2 cellular contexts compared by ENCODE assay signal in genomic region chr10:78011065-78011464, GRCh38.
TF ChIP-seq lines count a peak whose summit lies in the region.

No MANE protein-coding gene starts in this region.

TF ChIP-seq in HEK293, 187 proteins besides CTCF, POLR2A, EP300 and RAD21:
- no peak for TF ChIP-seq ZNF513 (tag by site-specific recombination; IDR thresholded peaks at IDR 0.05)
- no peak for TF ChIP-seq ZNF529 (tag by site-specific recombination; IDR thresholded peaks at IDR 0.05; ENCODE audit: insufficient replicate concordance)
- TF ChIP-seq ZNF280D (tag by site-specific recombination; IDR thresholded peaks at IDR 0.05) = no peak
- no peak for TF ChIP-seq TCF7L2 (IDR thresholded peaks at IDR 0.05; ENCODE audit: borderline replicate concordance, low read depth, low read length)
- no peak for TF ChIP-seq ZNF610 (tag by site-specific recombination; IDR thresholded peaks at IDR 0.05; ENCODE audit: borderline replicate concordance)
- peak; percentile 98 for TF ChIP-seq ZNF660 (tag by site-specific recombination; IDR thresholded peaks at IDR 0.05)
- TF ChIP-seq HOXD13 (CRISPR knock-in tag; IDR thresholded peaks at IDR 0.05; ENCODE audit: borderline replicate concordance) = no peak
- TF ChIP-seq ZNF239 (tag by site-specific recombination; IDR thresholded peaks at IDR 0.05) = no peak

TF ChIP-seq in K562, 482 proteins besides CTCF, POLR2A, EP300 and RAD21 (continued from another document):
- TF ChIP-seq ZNF318 (IDR thresholded peaks at IDR 0.05; ENCODE audit: borderline replicate concordance in 1 of 2, low read depth in 1 of 2) (no peak), RFX7 (CRISPR knock-in tag; IDR thresholded peaks at IDR 0.05) (no peak), ZFP36 (IDR thresholded peaks at IDR 0.05; ENCODE audit: low read depth, low read length, partially characterized antibody) (no peak), FIP1L1 (IDR thresholded peaks at IDR 0.05; ENCODE audit: low read depth, low read length, poor library complexity, severe bottlenecking) (no peak), GATA2 (CRISPR knock-in tag; IDR thresholded peaks at IDR 0.05) (no peak), ZNF165 (CRISPR knock-in tag; IDR thresholded peaks at IDR 0.05; ENCODE audit: borderline replicate concordance) (no peak), BCL6 (CRISPR knock-in tag; IDR thresholded peaks at IDR 0.05) (no peak), FOSL1 (tag; conservative IDR thresholded peaks at IDR 0.05) (no peak), HMG20A (CRISPR knock-in tag; conservative IDR thresholded peaks at IDR 0.05) (no peak)
- TF ChIP-seq, protein P1, sequence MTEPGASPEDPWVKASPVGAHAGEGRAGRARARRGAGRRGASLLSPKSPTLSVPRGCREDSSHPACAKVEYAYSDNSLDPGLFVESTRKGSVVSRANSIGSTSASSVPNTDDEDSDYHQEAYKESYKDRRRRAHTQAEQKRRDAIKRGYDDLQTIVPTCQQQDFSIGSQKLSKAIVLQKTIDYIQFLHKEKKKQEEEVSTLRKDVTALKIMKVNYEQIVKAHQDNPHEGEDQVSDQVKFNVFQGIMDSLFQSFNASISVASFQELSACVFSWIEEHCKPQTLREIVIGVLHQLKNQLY (CRISPR knock-in tag; conservative IDR thresholded peaks at IDR 0.05) = no peak
- TF ChIP-seq, protein P2, sequence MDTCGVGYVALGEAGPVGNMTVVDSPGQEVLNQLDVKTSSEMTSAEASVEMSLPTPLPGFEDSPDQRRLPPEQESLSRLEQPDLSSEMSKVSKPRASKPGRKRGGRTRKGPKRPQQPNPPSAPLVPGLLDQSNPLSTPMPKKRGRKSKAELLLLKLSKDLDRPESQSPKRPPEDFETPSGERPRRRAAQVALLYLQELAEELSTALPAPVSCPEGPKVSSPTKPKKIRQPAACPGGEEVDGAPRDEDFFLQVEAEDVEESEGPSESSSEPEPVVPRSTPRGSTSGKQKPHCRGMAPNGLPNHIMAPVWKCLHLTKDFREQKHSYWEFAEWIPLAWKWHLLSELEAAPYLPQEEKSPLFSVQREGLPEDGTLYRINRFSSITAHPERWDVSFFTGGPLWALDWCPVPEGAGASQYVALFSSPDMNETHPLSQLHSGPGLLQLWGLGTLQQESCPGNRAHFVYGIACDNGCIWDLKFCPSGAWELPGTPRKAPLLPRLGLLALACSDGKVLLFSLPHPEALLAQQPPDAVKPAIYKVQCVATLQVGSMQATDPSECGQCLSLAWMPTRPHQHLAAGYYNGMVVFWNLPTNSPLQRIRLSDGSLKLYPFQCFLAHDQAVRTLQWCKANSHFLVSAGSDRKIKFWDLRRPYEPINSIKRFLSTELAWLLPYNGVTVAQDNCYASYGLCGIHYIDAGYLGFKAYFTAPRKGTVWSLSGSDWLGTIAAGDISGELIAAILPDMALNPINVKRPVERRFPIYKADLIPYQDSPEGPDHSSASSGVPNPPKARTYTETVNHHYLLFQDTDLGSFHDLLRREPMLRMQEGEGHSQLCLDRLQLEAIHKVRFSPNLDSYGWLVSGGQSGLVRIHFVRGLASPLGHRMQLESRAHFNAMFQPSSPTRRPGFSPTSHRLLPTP (IDR thresholded peaks at IDR 0.05; ENCODE audit: borderline replicate concordance, extremely low read depth, insufficient read length) = no peak
- TF ChIP-seq, protein P3, sequence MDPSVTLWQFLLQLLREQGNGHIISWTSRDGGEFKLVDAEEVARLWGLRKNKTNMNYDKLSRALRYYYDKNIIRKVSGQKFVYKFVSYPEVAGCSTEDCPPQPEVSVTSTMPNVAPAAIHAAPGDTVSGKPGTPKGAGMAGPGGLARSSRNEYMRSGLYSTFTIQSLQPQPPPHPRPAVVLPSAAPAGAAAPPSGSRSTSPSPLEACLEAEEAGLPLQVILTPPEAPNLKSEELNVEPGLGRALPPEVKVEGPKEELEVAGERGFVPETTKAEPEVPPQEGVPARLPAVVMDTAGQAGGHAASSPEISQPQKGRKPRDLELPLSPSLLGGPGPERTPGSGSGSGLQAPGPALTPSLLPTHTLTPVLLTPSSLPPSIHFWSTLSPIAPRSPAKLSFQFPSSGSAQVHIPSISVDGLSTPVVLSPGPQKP (CRISPR knock-in tag; IDR thresholded peaks at IDR 0.05) = no peak
